Comparison of ENCODE assay signal across 13 cellular contexts in the genomic region with DNA sequence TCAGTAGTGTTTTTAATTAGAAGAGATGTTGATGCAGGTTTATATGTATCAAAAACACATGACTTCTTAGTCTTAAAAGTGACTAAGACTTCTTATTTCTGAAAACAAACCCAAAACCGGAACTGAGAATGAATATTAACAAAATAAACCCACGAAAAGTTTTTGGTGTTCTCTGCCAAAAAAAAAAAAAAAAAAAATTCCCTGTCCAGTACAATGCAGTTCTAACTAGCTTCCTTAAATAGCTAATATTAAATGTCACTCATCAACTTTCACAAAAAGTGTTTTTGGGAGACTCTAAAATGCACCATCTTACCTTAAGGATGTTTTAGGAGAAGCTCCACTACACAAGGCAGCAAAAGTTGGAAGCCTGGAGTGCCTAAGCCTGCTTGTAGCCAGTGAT. TPM values are rescaled to one million over a fixed set of nuclear protein-coding genes. Genes with fewer than 3 reads are reported as not detected.
DNase-seq lines count a peak whose midpoint lies in the region; ATAC-seq and TF ChIP-seq lines count a peak whose summit lies in the region.
"Had no signal": no experiment of that assay in that cellular context is flagged by ENCODE, and none has a peak within 500 bp of the region (broad histone marks: within the 10 kb centered on the region; RNA-seq: fewer than 3 reads in every experiment).

No MANE protein-coding gene starts in this region.

- peaks cover 17% of the 10 kb centered on the region for H3K36me3 ChIP-seq in OCI-LY3 (replicated peaks; ENCODE audit: low read depth, low read length)

- peak overlapping the region; percentile 62 for H3K9ac ChIP-seq in OCI-LY3 (ENCODE audit: low read length)

- peaks cover 39% of the 10 kb centered on the region for H3K36me3 Mint-ChIP-seq in activated CD4-positive, alpha-beta T cell treated with anti-CD3 and anti-CD28 coated beads for 36 hours (ENCODE audit: low read depth)
- peaks cover 76% of the 10 kb centered on the region for H3K36me3 Mint-ChIP-seq in stimulated activated effector memory CD8-positive, alpha-beta T cell treated with anti-CD3 and anti-CD28 coated beads, Interleukin-12 subunit alpha, Interleukin-12 subunit beta, amount 100 ng/mL, for 72 hours

- H4K20me1 ChIP-seq in OCI-LY3 (ENCODE audit: insufficient read depth, low read length) = no peaks in the 10 kb centered on the region

- H2AFZ ChIP-seq in OCI-LY3 (ENCODE audit: low read depth, low read length) = no peak overlapping the region

- intact Hi-C loops in activated CD4-positive, alpha-beta T cell treated with anti-CD3 and anti-CD28 coated beads for 36 hours (cut with DNase I, micrococcal nuclease) = loop anchor here (2.0 to 10.0 kb wide), 5 partner anchors 199 to 1954 kb away; a partner anchor contains a TSS
- intact Hi-C loops in dorsolateral prefrontal cortex (cut with DNase I) = no loop called here

- CTCF ChIA-PET in activated CD4-positive, alpha-beta T cell treated with anti-CD3 and anti-CD28 coated beads for 36 hours (lab: Charles Lee) = interaction anchor here (0.6 to 0.8 kb wide), 2 partner anchors 23 to 214 kb away, joined by 3 read pairs; no protein-coding TSS in a partner anchor

- DNase-seq in activated CD4-positive, alpha-beta T cell treated with anti-CD3 and anti-CD28 coated beads for 36 hours = no peak
- no peak for DNase-seq in activated CD4-positive, alpha-beta T cell treated with anti-CD3 and anti-CD28 coated beads for 48 hours
- DNase-seq in dorsolateral prefrontal cortex = no peak
- DNase-seq in stimulated activated effector memory CD8-positive, alpha-beta T cell treated with anti-CD3 and anti-CD28 coated beads, Interleukin-12 subunit alpha, Interleukin-12 subunit beta, amount 100 ng/mL, for 72 hours (ENCODE audit: low spot score in 2 of 2) = no peak
- no peak for DNase-seq in midbrain (lab: John Stamatoyannopoulos, UW)
- no peak for DNase-seq in NCI-H82 (lab: John Stamatoyannopoulos, UW)
- DNase-seq: activated T-cell treated with anti-CD3 and anti-CD28 coated beads, Interleukin-2, amount 50 U/mL, for 24 hours; endodermal cell; naive thymus-derived CD8-positive, alpha-beta T cell; NK-92 treated with Interleukin-12 subunit alpha and Interleukin-12 subunit beta, amount 100 ng/mL, for 24 hours had no signal

- no peaks in the 10 kb centered on the region for H3K27me3 Mint-ChIP-seq in activated CD4-positive, alpha-beta T cell treated with anti-CD3 and anti-CD28 coated beads for 36 hours
- H3K27me3 Mint-ChIP-seq: activated T-cell treated with anti-CD3 and anti-CD28 coated beads, Interleukin-2, amount 50 U/mL, for 24 hours; naive thymus-derived CD8-positive, alpha-beta T cell had no signal

- ATAC-seq in activated CD4-positive, alpha-beta T cell treated with anti-CD3 and anti-CD28 coated beads for 36 hours = no peak
- no peak for ATAC-seq in stimulated activated effector memory CD8-positive, alpha-beta T cell treated with anti-CD3 and anti-CD28 coated beads, Interleukin-12 subunit alpha, Interleukin-12 subunit beta, amount 100 ng/mL, for 72 hours
- ATAC-seq in HG03460 (IDR thresholded peaks at IDR 0.05; ENCODE audit: unreplicated experiment) = no peak
- ATAC-seq: A549; naive thymus-derived CD8-positive, alpha-beta T cell had no signal

- peaks cover 23% of the 10 kb centered on the region for H3K4me1 ChIP-seq in OCI-LY3 (ENCODE audit: low read length)
- H3K4me1 ChIP-seq: A549 had no signal

- peak overlapping the region; percentile 91 for H3K4me2 ChIP-seq in OCI-LY3 (ENCODE audit: low read length)
- H3K4me2 ChIP-seq: A549 had no signal

- H3K27ac Mint-ChIP-seq in activated CD4-positive, alpha-beta T cell treated with anti-CD3 and anti-CD28 coated beads for 36 hours = peak overlapping the region; percentile 65
- H3K27ac Mint-ChIP-seq in stimulated activated effector memory CD8-positive, alpha-beta T cell treated with anti-CD3 and anti-CD28 coated beads, Interleukin-12 subunit alpha, Interleukin-12 subunit beta, amount 100 ng/mL, for 72 hours = no peak overlapping the region
- H3K27ac Mint-ChIP-seq: activated T-cell treated with anti-CD3 and anti-CD28 coated beads, Interleukin-2, amount 50 U/mL, for 24 hours; endodermal cell had no signal

- H3K9me3 Mint-ChIP-seq in activated CD4-positive, alpha-beta T cell treated with anti-CD3 and anti-CD28 coated beads for 36 hours (ENCODE audit: low read depth) = no peaks in the 10 kb centered on the region
- H3K9me3 Mint-ChIP-seq in stimulated activated effector memory CD8-positive, alpha-beta T cell treated with anti-CD3 and anti-CD28 coated beads, Interleukin-12 subunit alpha, Interleukin-12 subunit beta, amount 100 ng/mL, for 72 hours = no peaks in the 10 kb centered on the region
- H3K9me3 Mint-ChIP-seq: activated T-cell treated with anti-CD3 and anti-CD28 coated beads, Interleukin-2, amount 50 U/mL, for 24 hours; endodermal cell; naive thymus-derived CD8-positive, alpha-beta T cell had no signal

- H3K27ac ChIP-seq in OCI-LY3 (ENCODE audit: low read length) (peak overlapping the region; percentile 76), dorsolateral prefrontal cortex (peak overlapping the region in 48 of 59 donors; percentile 11 to 100 (median 62))
- H3K27ac ChIP-seq: A549 had no signal

- no peaks in the 10 kb centered on the region for H3K27me3 ChIP-seq in OCI-LY3 (ENCODE audit: low read depth, low read length)
- H3K27me3 ChIP-seq in dorsolateral prefrontal cortex = no peaks in the 10 kb centered on the region

- TF ChIP-seq CTCF in OCI-LY3 (IDR thresholded peaks at IDR 0.05; ENCODE audit: low read depth, low read length) (no peak), dorsolateral prefrontal cortex (IDR thresholded peaks at IDR 0.05 in 54 of 56, conservative IDR thresholded peaks at IDR 0.05 in 2 of 56; ENCODE audit: low read depth in 1 of 56, partially characterized antibody in 56 of 56) (no peak)

- peaks cover 35% of the 10 kb centered on the region for H3K4me1 Mint-ChIP-seq in activated CD4-positive, alpha-beta T cell treated with anti-CD3 and anti-CD28 coated beads for 36 hours
- H3K4me1 Mint-ChIP-seq in stimulated activated effector memory CD8-positive, alpha-beta T cell treated with anti-CD3 and anti-CD28 coated beads, Interleukin-12 subunit alpha, Interleukin-12 subunit beta, amount 100 ng/mL, for 72 hours = peaks cover 14% of the 10 kb centered on the region

- H3K79me2 ChIP-seq in OCI-LY3 (ENCODE audit: low read length) = no peaks in the 10 kb centered on the region

- H3K4me3 ChIP-seq in OCI-LY3 (ENCODE audit: low read length) = peak overlapping the region; percentile 78
- H3K4me3 ChIP-seq in dorsolateral prefrontal cortex = peak overlapping the region in 53 of 59 donors; percentile 5 to 97 (median 83)
- H3K4me3 ChIP-seq: A549 had no signal

- POLR2A ChIA-PET in activated CD4-positive, alpha-beta T cell treated with anti-CD3 and anti-CD28 coated beads for 36 hours (lab: Charles Lee) = no interaction called here

- H3K9me3 ChIP-seq in OCI-LY3 (ENCODE audit: insufficient read depth, low read length) = no peaks in the 10 kb centered on the region
- H3K9me3 ChIP-seq: A549 had no signal

- no peak overlapping the region for H3K4me3 Mint-ChIP-seq in activated CD4-positive, alpha-beta T cell treated with anti-CD3 and anti-CD28 coated beads for 36 hours
- peak overlapping the region; percentile 74 for H3K4me3 Mint-ChIP-seq in stimulated activated effector memory CD8-positive, alpha-beta T cell treated with anti-CD3 and anti-CD28 coated beads, Interleukin-12 subunit alpha, Interleukin-12 subunit beta, amount 100 ng/mL, for 72 hours
- H3K4me3 Mint-ChIP-seq: activated T-cell treated with anti-CD3 and anti-CD28 coated beads, Interleukin-2, amount 50 U/mL, for 24 hours; endodermal cell; naive thymus-derived CD8-positive, alpha-beta T cell had no signal

RNA-seq across cellular contexts. Expression of a gene that starts 2.0 kb away (rescaled TPM):
- total RNA-seq in activated CD4-positive, alpha-beta T cell treated with anti-CD3 and anti-CD28 coated beads for 36 hours = 10 to 100 TPM; 20.3 to 24.1 TPM
- total RNA-seq in dorsolateral prefrontal cortex = 10 to 100 TPM in 117 of 120 experiments, 1 to 10 TPM in 3; 8.7 to 70.8 (median 21.4) TPM

RNA-seq across cellular contexts. Expression of a gene that starts 2.9 kb away (rescaled TPM):
- total RNA-seq in activated CD4-positive, alpha-beta T cell treated with anti-CD3 and anti-CD28 coated beads for 36 hours = under 1 TPM; 0.60 to 0.80 TPM
- total RNA-seq in dorsolateral prefrontal cortex = 10 to 100 TPM in 80 of 120 experiments, 1 to 10 TPM in 40; 6.0 to 25.1 (median 11.4) TPM

RNA-seq across cellular contexts. Expression of a gene that starts 27.1 kb away (rescaled TPM):
- 10 to 100 TPM; 27.3 to 40.3 TPM for total RNA-seq in activated CD4-positive, alpha-beta T cell treated with anti-CD3 and anti-CD28 coated beads for 36 hours
- 10 to 100 TPM; 15.1 to 59.4 (median 31.0) TPM for total RNA-seq in dorsolateral prefrontal cortex

Comparison
In these comparisons a context has a peak if more than half of its experiments do, and no peak if none do; other contexts are left out.
1. intact Hi-C loops: an anchor here in activated CD4-positive, alpha-beta T cell treated with anti-CD3 and anti-CD28 coated beads for 36 hours (2.0 to 10.0 kb wide); none called in dorsolateral prefrontal cortex.